In the genomic region with DNA sequence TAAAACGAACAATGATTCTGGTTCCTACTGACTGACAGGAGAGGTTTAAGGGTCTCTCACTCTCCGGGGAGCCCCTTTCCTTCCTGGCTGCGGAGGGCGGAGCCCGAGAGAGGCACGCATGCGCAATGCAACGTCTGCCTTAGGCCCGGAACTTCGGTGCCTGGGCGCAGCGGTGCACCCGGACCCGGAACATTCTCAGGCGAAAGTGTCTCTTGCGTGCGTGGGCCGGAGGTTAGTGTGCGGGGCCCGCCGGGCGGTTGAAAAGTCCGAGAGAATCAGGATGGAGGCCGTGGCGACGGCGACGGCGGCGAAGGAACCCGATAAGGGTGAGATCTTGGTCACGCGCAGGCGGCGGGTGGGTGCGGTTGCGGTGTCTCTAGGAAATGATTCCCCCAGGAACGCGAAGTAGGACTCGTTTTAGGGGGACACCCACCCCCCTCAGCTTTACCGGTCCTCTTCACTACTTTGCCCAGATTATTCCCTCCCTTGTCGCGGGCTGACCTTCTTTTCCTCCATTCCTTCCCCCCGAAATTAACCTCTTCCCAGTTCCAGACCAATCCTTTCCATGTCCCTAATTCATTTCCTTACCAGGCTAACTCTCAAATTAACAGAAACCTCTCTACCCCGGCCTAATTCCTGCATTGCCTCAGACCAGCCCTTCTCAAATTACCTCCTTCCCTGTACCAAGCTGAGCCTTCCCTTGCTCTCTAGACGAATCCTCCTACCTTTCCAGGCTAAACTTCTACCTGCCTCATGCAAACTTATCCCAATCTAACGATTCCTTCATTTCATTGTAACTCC, we compare ENCODE assay signal across 1 cellular context.
A peak's percentile ranks its signal among the peaks of the same experiment; 100 is the strongest.
TF ChIP-seq lines count a peak whose summit lies in the region.

A gene (plus strand): TSS at position 142 of the 801 bp plus-strand sequence. CDS start 139 bp downstream, at position 281.

TF ChIP-seq in HepG2, 621 proteins besides CTCF, POLR2A, EP300 and RAD21 (continued from another document and continues in another):
- TF ChIP-seq, protein P1, sequence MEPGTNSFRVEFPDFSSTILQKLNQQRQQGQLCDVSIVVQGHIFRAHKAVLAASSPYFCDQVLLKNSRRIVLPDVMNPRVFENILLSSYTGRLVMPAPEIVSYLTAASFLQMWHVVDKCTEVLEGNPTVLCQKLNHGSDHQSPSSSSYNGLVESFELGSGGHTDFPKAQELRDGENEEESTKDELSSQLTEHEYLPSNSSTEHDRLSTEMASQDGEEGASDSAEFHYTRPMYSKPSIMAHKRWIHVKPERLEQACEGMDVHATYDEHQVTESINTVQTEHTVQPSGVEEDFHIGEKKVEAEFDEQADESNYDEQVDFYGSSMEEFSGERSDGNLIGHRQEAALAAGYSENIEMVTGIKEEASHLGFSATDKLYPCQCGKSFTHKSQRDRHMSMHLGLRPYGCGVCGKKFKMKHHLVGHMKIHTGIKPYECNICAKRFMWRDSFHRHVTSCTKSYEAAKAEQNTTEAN (CRISPR knock-in tag; conservative IDR thresholded peaks at IDR 0.05), result 0 out of 2 replicates have a peak, but pooled peaks have one; percentile 31
- TF ChIP-seq ZFP36L1 (CRISPR knock-in tag; IDR thresholded peaks at IDR 0.05) (peak; percentile 70; the same call in 1 of the 2 replicates), MEF2D (CRISPR knock-in tag; IDR thresholded peaks at IDR 0.05) (peak; percentile 85), PAWR (CRISPR knock-in tag; IDR thresholded peaks at IDR 0.05; ENCODE audit: borderline replicate concordance) (no peak; the same call in 1 of the 2 replicates), ARID2 (CRISPR knock-in tag; IDR thresholded peaks at IDR 0.05; ENCODE audit: borderline replicate concordance) (no peak), ATRX (CRISPR knock-in tag; IDR thresholded peaks at IDR 0.05; ENCODE audit: borderline replicate concordance) (no peak), ZNF10 (CRISPR knock-in tag; IDR thresholded peaks at IDR 0.05; ENCODE audit: borderline replicate concordance, low read depth) (no peak), ZNF775 (CRISPR knock-in tag; IDR thresholded peaks at IDR 0.05; ENCODE audit: borderline replicate concordance) (no peak), SMAD1 (CRISPR knock-in tag; IDR thresholded peaks at IDR 0.05; ENCODE audit: borderline replicate concordance, low read depth) (no peak), ZNF577 (CRISPR knock-in tag; IDR thresholded peaks at IDR 0.05; ENCODE audit: borderline replicate concordance, low read depth) (no peak), TCF12 (IDR thresholded peaks at IDR 0.05) (no peak), TCF12 (CRISPR knock-in tag; IDR thresholded peaks at IDR 0.05) (peak; percentile 79; the same call in 1 of the 2 replicates), ZNF136 (CRISPR knock-in tag; IDR thresholded peaks at IDR 0.05; ENCODE audit: low read depth) (no peak), ARNT (IDR thresholded peaks at IDR 0.05) (no peak), ZNF747 (CRISPR knock-in tag; IDR thresholded peaks at IDR 0.05; ENCODE audit: borderline replicate concordance) (peak; percentile 90; the same call in 1 of the 2 replicates), ZBTB3 (CRISPR knock-in tag; IDR thresholded peaks at IDR 0.05; ENCODE audit: borderline replicate concordance, low read depth) (no peak), ZNF180 (CRISPR knock-in tag; IDR thresholded peaks at IDR 0.05; ENCODE audit: borderline replicate concordance, low read depth) (peak; percentile 37; the same call in 1 of the 2 replicates), SRF (IDR thresholded peaks at IDR 0.05; ENCODE audit: low read depth, low read length) (0 out of 2 replicates have a peak, but pooled peaks have one; percentile 28), PHF21A (CRISPR knock-in tag; IDR thresholded peaks at IDR 0.05) (peak; percentile 76; the same call in 1 of the 2 replicates), MZF1 (CRISPR knock-in tag; IDR thresholded peaks at IDR 0.05; ENCODE audit: borderline replicate concordance) (no peak), POLR2AphosphoS5 (IDR thresholded peaks at IDR 0.05; ENCODE audit: low read depth, low read length) (peak; percentile 86), ZFAT (CRISPR knock-in tag; conservative IDR thresholded peaks at IDR 0.05) (no peak), ZNF260 (CRISPR knock-in tag; IDR thresholded peaks at IDR 0.05; ENCODE audit: borderline replicate concordance, low read depth) (no peak)
- TF ChIP-seq, protein P2, sequence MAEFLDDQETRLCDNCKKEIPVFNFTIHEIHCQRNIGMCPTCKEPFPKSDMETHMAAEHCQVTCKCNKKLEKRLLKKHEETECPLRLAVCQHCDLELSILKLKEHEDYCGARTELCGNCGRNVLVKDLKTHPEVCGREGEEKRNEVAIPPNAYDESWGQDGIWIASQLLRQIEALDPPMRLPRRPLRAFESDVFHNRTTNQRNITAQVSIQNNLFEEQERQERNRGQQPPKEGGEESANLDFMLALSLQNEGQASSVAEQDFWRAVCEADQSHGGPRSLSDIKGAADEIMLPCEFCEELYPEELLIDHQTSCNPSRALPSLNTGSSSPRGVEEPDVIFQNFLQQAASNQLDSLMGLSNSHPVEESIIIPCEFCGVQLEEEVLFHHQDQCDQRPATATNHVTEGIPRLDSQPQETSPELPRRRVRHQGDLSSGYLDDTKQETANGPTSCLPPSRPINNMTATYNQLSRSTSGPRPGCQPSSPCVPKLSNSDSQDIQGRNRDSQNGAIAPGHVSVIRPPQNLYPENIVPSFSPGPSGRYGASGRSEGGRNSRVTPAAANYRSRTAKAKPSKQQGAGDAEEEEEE (CRISPR knock-in tag; IDR thresholded peaks at IDR 0.05; ENCODE audit: borderline replicate concordance), result no peak
- TF ChIP-seq, protein P3, sequence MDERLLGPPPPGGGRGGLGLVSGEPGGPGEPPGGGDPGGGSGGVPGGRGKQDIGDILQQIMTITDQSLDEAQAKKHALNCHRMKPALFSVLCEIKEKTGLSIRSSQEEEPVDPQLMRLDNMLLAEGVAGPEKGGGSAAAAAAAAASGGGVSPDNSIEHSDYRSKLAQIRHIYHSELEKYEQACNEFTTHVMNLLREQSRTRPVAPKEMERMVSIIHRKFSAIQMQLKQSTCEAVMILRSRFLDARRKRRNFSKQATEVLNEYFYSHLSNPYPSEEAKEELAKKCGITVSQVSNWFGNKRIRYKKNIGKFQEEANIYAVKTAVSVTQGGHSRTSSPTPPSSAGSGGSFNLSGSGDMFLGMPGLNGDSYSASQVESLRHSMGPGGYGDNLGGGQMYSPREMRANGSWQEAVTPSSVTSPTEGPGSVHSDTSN (CRISPR knock-in tag; IDR thresholded peaks at IDR 0.05), result no peak
- TF ChIP-seq, protein P4, sequence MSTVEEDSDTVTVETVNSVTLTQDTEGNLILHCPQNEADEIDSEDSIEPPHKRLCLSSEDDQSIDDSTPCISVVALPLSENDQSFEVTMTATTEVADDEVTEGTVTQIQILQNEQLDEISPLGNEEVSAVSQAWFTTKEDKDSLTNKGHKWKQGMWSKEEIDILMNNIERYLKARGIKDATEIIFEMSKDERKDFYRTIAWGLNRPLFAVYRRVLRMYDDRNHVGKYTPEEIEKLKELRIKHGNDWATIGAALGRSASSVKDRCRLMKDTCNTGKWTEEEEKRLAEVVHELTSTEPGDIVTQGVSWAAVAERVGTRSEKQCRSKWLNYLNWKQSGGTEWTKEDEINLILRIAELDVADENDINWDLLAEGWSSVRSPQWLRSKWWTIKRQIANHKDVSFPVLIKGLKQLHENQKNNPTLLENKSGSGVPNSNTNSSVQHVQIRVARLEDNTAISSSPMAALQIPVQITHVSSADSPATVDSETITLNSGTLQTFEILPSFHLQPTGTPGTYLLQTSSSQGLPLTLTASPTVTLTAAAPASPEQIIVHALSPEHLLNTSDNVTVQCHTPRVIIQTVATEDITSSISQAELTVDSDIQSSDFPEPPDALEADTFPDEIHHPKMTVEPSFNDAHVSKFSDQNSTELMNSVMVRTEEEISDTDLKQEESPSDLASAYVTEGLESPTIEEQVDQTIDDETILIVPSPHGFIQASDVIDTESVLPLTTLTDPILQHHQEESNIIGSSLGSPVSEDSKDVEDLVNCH (CRISPR knock-in tag; IDR thresholded peaks at IDR 0.05), result no peak
- TF ChIP-seq, protein P5, sequence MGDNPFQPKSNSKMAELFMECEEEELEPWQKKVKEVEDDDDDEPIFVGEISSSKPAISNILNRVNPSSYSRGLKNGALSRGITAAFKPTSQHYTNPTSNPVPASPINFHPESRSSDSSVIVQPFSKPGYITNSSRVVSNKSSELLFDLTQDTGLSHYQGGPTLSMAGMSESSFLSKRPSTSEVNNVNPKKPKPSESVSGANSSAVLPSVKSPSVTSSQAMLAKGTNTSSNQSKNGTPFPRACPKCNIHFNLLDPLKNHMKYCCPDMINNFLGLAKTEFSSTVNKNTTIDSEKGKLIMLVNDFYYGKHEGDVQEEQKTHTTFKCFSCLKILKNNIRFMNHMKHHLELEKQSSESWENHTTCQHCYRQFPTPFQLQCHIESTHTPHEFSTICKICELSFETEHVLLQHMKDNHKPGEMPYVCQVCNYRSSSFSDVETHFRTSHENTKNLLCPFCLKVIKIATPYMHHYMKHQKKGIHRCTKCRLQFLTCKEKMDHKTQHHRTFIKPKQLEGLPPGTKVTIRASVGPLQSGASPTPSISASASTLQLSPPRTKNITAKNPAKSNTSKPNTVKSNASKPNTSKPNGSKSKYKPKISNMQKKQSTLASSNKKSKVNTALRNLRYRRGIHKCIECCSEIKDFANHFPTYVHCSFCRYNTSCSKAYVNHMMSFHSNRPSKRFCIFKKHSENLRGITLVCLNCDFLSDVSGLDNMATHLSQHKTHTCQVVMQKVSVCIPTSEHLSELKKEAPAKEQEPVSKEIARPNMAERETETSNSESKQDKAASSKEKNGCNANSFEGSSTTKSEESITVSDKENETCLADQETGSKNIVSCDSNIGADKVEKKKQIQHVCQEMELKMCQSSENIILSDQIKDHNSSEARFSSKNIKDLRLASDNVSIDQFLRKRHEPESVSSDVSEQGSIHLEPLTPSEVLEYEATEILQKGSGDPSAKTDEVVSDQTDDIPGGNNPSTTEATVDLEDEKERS (CRISPR knock-in tag; IDR thresholded peaks at IDR 0.05), result 0 out of 2 replicates have a peak, but pooled peaks have one; percentile 75
- TF ChIP-seq, protein P6, sequence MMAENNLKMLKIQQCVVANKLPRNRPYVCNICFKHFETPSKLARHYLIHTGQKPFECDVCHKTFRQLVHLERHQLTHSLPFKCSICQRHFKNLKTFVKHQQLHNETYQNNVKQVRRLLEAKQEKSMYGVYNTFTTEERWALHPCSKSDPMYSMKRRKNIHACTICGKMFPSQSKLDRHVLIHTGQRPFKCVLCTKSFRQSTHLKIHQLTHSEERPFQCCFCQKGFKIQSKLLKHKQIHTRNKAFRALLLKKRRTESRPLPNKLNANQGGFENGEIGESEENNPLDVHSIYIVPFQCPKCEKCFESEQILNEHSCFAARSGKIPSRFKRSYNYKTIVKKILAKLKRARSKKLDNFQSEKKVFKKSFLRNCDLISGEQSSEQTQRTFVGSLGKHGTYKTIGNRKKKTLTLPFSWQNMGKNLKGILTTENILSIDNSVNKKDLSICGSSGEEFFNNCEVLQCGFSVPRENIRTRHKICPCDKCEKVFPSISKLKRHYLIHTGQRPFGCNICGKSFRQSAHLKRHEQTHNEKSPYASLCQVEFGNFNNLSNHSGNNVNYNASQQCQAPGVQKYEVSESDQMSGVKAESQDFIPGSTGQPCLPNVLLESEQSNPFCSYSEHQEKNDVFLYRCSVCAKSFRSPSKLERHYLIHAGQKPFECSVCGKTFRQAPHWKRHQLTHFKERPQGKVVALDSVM (CRISPR knock-in tag; IDR thresholded peaks at IDR 0.05), result no peak; the same call in 1 of the 2 replicates
- TF ChIP-seq, protein P7, sequence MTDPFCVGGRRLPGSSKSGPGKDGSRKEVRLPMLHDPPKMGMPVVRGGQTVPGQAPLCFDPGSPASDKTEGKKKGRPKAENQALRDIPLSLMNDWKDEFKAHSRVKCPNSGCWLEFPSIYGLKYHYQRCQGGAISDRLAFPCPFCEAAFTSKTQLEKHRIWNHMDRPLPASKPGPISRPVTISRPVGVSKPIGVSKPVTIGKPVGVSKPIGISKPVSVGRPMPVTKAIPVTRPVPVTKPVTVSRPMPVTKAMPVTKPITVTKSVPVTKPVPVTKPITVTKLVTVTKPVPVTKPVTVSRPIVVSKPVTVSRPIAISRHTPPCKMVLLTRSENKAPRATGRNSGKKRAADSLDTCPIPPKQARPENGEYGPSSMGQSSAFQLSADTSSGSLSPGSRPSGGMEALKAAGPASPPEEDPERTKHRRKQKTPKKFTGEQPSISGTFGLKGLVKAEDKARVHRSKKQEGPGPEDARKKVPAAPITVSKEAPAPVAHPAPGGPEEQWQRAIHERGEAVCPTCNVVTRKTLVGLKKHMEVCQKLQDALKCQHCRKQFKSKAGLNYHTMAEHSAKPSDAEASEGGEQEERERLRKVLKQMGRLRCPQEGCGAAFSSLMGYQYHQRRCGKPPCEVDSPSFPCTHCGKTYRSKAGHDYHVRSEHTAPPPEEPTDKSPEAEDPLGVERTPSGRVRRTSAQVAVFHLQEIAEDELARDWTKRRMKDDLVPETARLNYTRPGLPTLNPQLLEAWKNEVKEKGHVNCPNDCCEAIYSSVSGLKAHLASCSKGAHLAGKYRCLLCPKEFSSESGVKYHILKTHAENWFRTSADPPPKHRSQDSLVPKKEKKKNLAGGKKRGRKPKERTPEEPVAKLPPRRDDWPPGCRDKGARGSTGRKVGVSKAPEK (CRISPR knock-in tag; IDR thresholded peaks at IDR 0.05; ENCODE audit: borderline replicate concordance), result peak; percentile 37; the same call in 1 of the 2 replicates
- TF ChIP-seq, protein P8, sequence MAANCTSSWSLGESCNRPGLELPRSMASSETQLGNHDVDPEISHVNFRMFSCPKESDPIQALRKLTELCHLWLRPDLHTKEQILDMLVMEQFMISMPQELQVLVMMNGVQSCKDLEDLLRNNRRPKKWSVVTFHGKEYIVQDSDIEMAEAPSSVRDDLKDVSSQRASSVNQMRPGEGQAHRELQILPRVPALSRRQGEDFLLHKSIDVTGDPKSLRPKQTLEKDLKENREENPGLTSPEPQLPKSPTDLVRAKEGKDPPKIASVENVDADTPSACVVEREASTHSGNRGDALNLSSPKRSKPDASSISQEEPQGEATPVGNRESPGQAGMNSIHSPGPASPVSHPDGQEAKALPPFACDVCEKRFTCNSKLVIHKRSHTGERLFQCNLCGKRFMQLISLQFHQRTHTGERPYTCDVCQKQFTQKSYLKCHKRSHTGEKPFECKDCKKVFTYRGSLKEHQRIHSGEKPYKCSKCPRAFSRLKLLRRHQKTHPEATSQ (CRISPR knock-in tag; IDR thresholded peaks at IDR 0.05; ENCODE audit: borderline replicate concordance), result no peak
- TF ChIP-seq, protein P9, sequence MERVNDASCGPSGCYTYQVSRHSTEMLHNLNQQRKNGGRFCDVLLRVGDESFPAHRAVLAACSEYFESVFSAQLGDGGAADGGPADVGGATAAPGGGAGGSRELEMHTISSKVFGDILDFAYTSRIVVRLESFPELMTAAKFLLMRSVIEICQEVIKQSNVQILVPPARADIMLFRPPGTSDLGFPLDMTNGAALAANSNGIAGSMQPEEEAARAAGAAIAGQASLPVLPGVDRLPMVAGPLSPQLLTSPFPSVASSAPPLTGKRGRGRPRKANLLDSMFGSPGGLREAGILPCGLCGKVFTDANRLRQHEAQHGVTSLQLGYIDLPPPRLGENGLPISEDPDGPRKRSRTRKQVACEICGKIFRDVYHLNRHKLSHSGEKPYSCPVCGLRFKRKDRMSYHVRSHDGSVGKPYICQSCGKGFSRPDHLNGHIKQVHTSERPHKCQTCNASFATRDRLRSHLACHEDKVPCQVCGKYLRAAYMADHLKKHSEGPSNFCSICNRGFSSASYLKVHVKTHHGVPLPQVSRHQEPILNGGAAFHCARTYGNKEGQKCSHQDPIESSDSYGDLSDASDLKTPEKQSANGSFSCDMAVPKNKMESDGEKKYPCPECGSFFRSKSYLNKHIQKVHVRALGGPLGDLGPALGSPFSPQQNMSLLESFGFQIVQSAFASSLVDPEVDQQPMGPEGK (CRISPR knock-in tag; IDR thresholded peaks at IDR 0.05), result peak; percentile 59
